In genomic region chr11:34652191-34652958, GRCh38 we compare ENCODE assay signal across 1 cellular context.
A peak's percentile ranks its signal among the peaks of the same experiment; 100 is the strongest.
TF ChIP-seq lines count a peak whose summit lies in the region.

No MANE protein-coding gene starts in this region.

TF ChIP-seq in K562, 482 proteins besides CTCF, POLR2A, EP300 and RAD21 (continued from another document and continues in another):
- no peak for TF ChIP-seq MGA (IDR thresholded peaks at IDR 0.05)
- peak; percentile 74; the same call in 1 of the 2 replicates for TF ChIP-seq JUNB (CRISPR knock-in tag; conservative IDR thresholded peaks at IDR 0.05)
- peak; percentile 47; the same call in 1 of the 2 replicates for TF ChIP-seq PML (IDR thresholded peaks at IDR 0.05; ENCODE audit: low read length)
- TF ChIP-seq ATF1 (CRISPR knock-in tag; IDR thresholded peaks at IDR 0.05) = no peak
- peak; percentile 18; the same call in 1 of the 2 replicates for TF ChIP-seq ATF1 (tag; IDR thresholded peaks at IDR 0.05)
- TF ChIP-seq MCM3 (IDR thresholded peaks at IDR 0.05) = no peak
- peak; percentile 88 for TF ChIP-seq JUN (IDR thresholded peaks at IDR 0.05; ENCODE audit: borderline replicate concordance, low read depth, low read length)
- no peak for TF ChIP-seq JUN (CRISPR knock-in tag; IDR thresholded peaks at IDR 0.05; ENCODE audit: borderline replicate concordance)
- no peak for TF ChIP-seq GMEB1 (CRISPR knock-in tag; IDR thresholded peaks at IDR 0.05)
- no peak for TF ChIP-seq EWSR1 (IDR thresholded peaks at IDR 0.05; ENCODE audit: borderline replicate concordance, low read depth, partially characterized antibody)
- TF ChIP-seq SMARCE1 (IDR thresholded peaks at IDR 0.05) = peak; percentile 83
- TF ChIP-seq NCOR1 (IDR thresholded peaks at IDR 0.05) = 0 out of 2 replicates have a peak, but pooled peaks have one; percentile 19
- TF ChIP-seq PTRF (tag; IDR thresholded peaks at IDR 0.05) = no peak
- no peak for TF ChIP-seq ZNF232 (CRISPR knock-in tag; IDR thresholded peaks at IDR 0.05)
- TF ChIP-seq CBFB (CRISPR knock-in tag; IDR thresholded peaks at IDR 0.05) = no peak
- peak; percentile 92 for TF ChIP-seq FOSL1 (tag; conservative IDR thresholded peaks at IDR 0.05)
- peak; percentile 34 for TF ChIP-seq LEF1 (IDR thresholded peaks at IDR 0.05)
- peak; percentile 65; the same call in 1 of the 2 replicates for TF ChIP-seq ARID3A (IDR thresholded peaks at IDR 0.05; ENCODE audit: borderline replicate concordance, low read depth, low read length)
- no peak for TF ChIP-seq THRA (IDR thresholded peaks at IDR 0.05)
- peak; percentile 20; the same call in 1 of the 2 replicates for TF ChIP-seq CTBP1 (IDR thresholded peaks at IDR 0.05; ENCODE audit: borderline replicate concordance)
- TF ChIP-seq ARNT (IDR thresholded peaks at IDR 0.05) = no peak
- no peak for TF ChIP-seq HDGF (IDR thresholded peaks at IDR 0.05)
- TF ChIP-seq TEAD2 (tag; IDR thresholded peaks at IDR 0.05) = no peak
- peak; percentile 52; the same call in 1 of the 2 replicates for TF ChIP-seq EHMT2 (IDR thresholded peaks at IDR 0.05)
- TF ChIP-seq ZNF609 (CRISPR knock-in tag; IDR thresholded peaks at IDR 0.05; ENCODE audit: borderline replicate concordance) = no peak
- TF ChIP-seq SMARCA4 (IDR thresholded peaks at IDR 0.05) = peak; percentile 80
- TF ChIP-seq DMBX1 (CRISPR knock-in tag; IDR thresholded peaks at IDR 0.05; ENCODE audit: borderline replicate concordance) = 0 out of 2 replicates have a peak, but pooled peaks have one; percentile 19
- TF ChIP-seq THAP12 (CRISPR knock-in tag; IDR thresholded peaks at IDR 0.05) = no peak
- TF ChIP-seq CBX2 (IDR thresholded peaks at IDR 0.05; ENCODE audit: insufficient read depth, low read length, poor library complexity, severe bottlenecking) = no peak
- no peak for TF ChIP-seq NRF1 (conservative IDR thresholded peaks at IDR 0.05 in 1 of 2, IDR thresholded peaks at IDR 0.05 in 1 of 2)
- TF ChIP-seq ZNF316 (IDR thresholded peaks at IDR 0.05) = peak; percentile 95
- TF ChIP-seq ATF3 (IDR thresholded peaks at IDR 0.05) = peak; percentile 97
- no peak for TF ChIP-seq ATF3 (CRISPR knock-in tag; conservative IDR thresholded peaks at IDR 0.05)
